In genomic region chr19:39927524-39928356, GRCh38 we compare ENCODE assay signal across 2 cellular contexts.
TF ChIP-seq lines count a peak whose summit lies in the region.

No MANE protein-coding gene starts in this region.

TF ChIP-seq in HEK293, 187 proteins besides CTCF, POLR2A, EP300 and RAD21:
- TF ChIP-seq ZNF292 (tag by site-specific recombination; IDR thresholded peaks at IDR 0.05; ENCODE audit: borderline replicate concordance, low read depth) (no peak), ZNF529 (tag by site-specific recombination; IDR thresholded peaks at IDR 0.05; ENCODE audit: insufficient replicate concordance) (no peak), BCL11B (tag by site-specific recombination; IDR thresholded peaks at IDR 0.05; ENCODE audit: low read depth) (0 out of 2 replicates have a peak, but pooled peaks have one; percentile 19)
- TF ChIP-seq, protein P1, sequence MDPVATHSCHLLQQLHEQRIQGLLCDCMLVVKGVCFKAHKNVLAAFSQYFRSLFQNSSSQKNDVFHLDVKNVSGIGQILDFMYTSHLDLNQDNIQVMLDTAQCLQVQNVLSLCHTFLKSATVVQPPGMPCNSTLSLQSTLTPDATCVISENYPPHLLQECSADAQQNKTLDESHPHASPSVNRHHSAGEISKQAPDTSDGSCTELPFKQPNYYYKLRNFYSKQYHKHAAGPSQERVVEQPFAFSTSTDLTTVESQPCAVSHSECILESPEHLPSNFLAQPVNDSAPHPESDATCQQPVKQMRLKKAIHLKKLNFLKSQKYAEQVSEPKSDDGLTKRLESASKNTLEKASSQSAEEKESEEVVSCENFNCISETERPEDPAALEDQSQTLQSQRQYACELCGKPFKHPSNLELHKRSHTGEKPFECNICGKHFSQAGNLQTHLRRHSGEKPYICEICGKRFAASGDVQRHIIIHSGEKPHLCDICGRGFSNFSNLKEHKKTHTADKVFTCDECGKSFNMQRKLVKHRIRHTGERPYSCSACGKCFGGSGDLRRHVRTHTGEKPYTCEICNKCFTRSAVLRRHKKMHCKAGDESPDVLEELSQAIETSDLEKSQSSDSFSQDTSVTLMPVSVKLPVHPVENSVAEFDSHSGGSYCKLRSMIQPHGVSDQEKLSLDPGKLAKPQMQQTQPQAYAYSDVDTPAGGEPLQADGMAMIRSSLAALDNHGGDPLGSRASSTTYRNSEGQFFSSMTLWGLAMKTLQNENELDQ (tag by site-specific recombination; IDR thresholded peaks at IDR 0.05; ENCODE audit: low read depth), result no peak

TF ChIP-seq in K562, 482 proteins besides CTCF, POLR2A, EP300 and RAD21:
- TF ChIP-seq GTF2E2 (tag; IDR thresholded peaks at IDR 0.05) (no peak), NR2C1 (IDR thresholded peaks at IDR 0.05) (peak; percentile 61), NR2C1 (tag; IDR thresholded peaks at IDR 0.05) (peak; percentile 77), NR2C2 (CRISPR knock-in tag; IDR thresholded peaks at IDR 0.05) (0 out of 2 replicates have a peak, but pooled peaks have one; percentile 58), NR2C2 (tag; IDR thresholded peaks at IDR 0.05) (peak; percentile 28; the same call in 1 of the 2 replicates)
TF ChIP-seq in K562: peak in this region for 2.
